ENCODE assay signal across 11 cellular contexts in genomic region chr20:10636326-10636818, GRCh38. TPM values are rescaled to one million over a fixed set of nuclear protein-coding genes. Genes with fewer than 3 reads are reported as not detected.
A peak's percentile ranks its signal among the peaks of the same experiment; 100 is the strongest.
DNase-seq lines count a peak whose midpoint lies in the region; ATAC-seq and TF ChIP-seq lines count a peak whose summit lies in the region.
"Had no signal": no experiment of that assay in that cellular context is flagged by ENCODE, and none has a peak within 500 bp of the region (broad histone marks: within the 10 kb centered on the region; RNA-seq: fewer than 3 reads in every experiment).

No MANE protein-coding gene starts in this region.

- H3K4me1 ChIP-seq in mammary epithelial cell (ENCODE audit: insufficient read depth, low read length) (peaks cover 57% of the 10 kb centered on the region), gastrocnemius medialis (peaks cover 17 to 25% of the 10 kb centered on the region in 2 donors)

- H4K20me1 ChIP-seq in mammary epithelial cell (ENCODE audit: insufficient read depth, low read length): no peaks in the 10 kb centered on the region

- H3K27me3 ChIP-seq in mammary epithelial cell (ENCODE audit: insufficient read depth, low read length) (no peaks in the 10 kb centered on the region), gastrocnemius medialis (no peaks in the 10 kb centered on the region)

- no TSS peak for BruUV-seq in mammary epithelial cell (replicated peaks; lab: Mats Ljungman, UMichigan)

- in situ Hi-C loops in mammary epithelial cell (cut with MboI; ENCODE audit: low sequenced_read_pairs in 2 of 2): loop anchor here (25.0 kb wide), 2 partner anchors 174 to 649 kb away; no protein-coding TSS in a partner anchor
- in situ Hi-C loops in gastrocnemius medialis (cut with MboI; ENCODE audit: low sequenced_read_pairs in 4 of 4): no loop called here

- H3K9ac ChIP-seq in mammary epithelial cell (ENCODE audit: insufficient read depth, low read length): no peak overlapping the region

- H2AFZ ChIP-seq in mammary epithelial cell (ENCODE audit: low read depth, low read length): no peak overlapping the region

- WGBS in mammary epithelial cell (ENCODE audit: low coverage, missing lambda C conversion rate): 38% methylated on average over 5 of the region's 5 CpGs

- no peak for TF ChIP-seq POLR2A in gastrocnemius medialis (IDR thresholded peaks at IDR 0.05)

- intact Hi-C loops in mammary epithelial cell (cut with micrococcal nuclease): loop anchor here (2.0 to 10.0 kb wide), 2 partner anchors 168 to 542 kb away; no protein-coding TSS in a partner anchor
- intact Hi-C loops in left ventricle myocardium superior (cut with micrococcal nuclease): no loop called here
- intact Hi-C loops in gastrocnemius medialis (cut with DNase I; ENCODE audit: low total_unique reads): no loop called here

- CTCF ChIA-PET in mammary epithelial cell (lab: Charles Lee; ENCODE audit: low non-redundant PET): no interaction called here

- peak; percentile 67 for ATAC-seq in left ventricle myocardium superior
- ATAC-seq in gastrocnemius medialis: peak; percentile 51 to 53
- ATAC-seq in GM19467 (IDR thresholded peaks at IDR 0.05; ENCODE audit: unreplicated experiment): no peak

- H3K79me2 ChIP-seq in mammary epithelial cell (ENCODE audit: insufficient read depth, low read length): peaks cover 29% of the 10 kb centered on the region

- peak in 1 of 2 donors; percentile 20 for TF ChIP-seq CTCF in mammary epithelial cell (conservative IDR thresholded peaks at IDR 0.05 in 1 of 2, IDR thresholded peaks at IDR 0.05 in 1 of 2; ENCODE audit: extremely low read depth in 1 of 2, insufficient read depth in 1 of 2, low read depth in 1 of 2, low read length in 2 of 2)
- TF ChIP-seq CTCF in gastrocnemius medialis (IDR thresholded peaks at IDR 0.05 in 4 of 5, conservative IDR thresholded peaks at IDR 0.05 in 1 of 5): no peak

- H3K4me3 ChIP-seq in mammary epithelial cell (replicated peaks in 1 of 3; ENCODE audit: insufficient read depth in 1 of 3, low read depth in 2 of 3, low read length in 3 of 3) (no peak overlapping the region), gastrocnemius medialis (no peak overlapping the region)

- H3K4me2 ChIP-seq in mammary epithelial cell (ENCODE audit: insufficient read depth, low read depth, low read length): no peak overlapping the region

- H3K9me3 ChIP-seq in mammary epithelial cell (replicated peaks; ENCODE audit: insufficient read depth, low read length) (no peaks in the 10 kb centered on the region), gastrocnemius medialis (no peaks in the 10 kb centered on the region)

- DNase-seq in H4 (ENCODE audit: low spot score): peak; percentile 39
- peak; percentile 31 for DNase-seq in mammary epithelial cell
- no peak for DNase-seq in left ventricle myocardium superior
- no peak for DNase-seq in gastrocnemius medialis
- no peak for DNase-seq in NCI-H1105 (lab: John Stamatoyannopoulos, UW)
- DNase-seq in activated naive CD4-positive, alpha-beta T cell treated with anti-CD3 and anti-CD28 coated beads, Interleukin-2, amount 50 U/mL, for 16 hours: no peak
- DNase-seq in NCI-H524 treated with DMSO at 0.1 percent for 48 hours (lab: John Stamatoyannopoulos, UW): no peak
- DNase-seq: activated gamma-delta T cell treated with Interleukin-2 at 50 U/mL for 16 hours; CD4-positive, alpha-beta memory T cell; naive B cell had no signal

- H3K27ac ChIP-seq in mammary epithelial cell (ENCODE audit: insufficient read depth, low read depth, low read length): peak overlapping the region; percentile 50
- H3K27ac ChIP-seq in gastrocnemius medialis: peak overlapping the region; percentile 37 to 66 (median 62)

- peaks cover 30% of the 10 kb centered on the region for H3K36me3 ChIP-seq in mammary epithelial cell (ENCODE audit: insufficient read depth, low read length)
- H3K36me3 ChIP-seq in gastrocnemius medialis: peaks cover 0 to 6% of the 10 kb centered on the region in 2 donors

- dilution Hi-C loops in mammary epithelial cell (cut with HindIII; ENCODE audit: low sequenced_read_pairs): loop anchor here (5.0 kb wide), 1 partner anchor 89 kb away; no protein-coding TSS in a partner anchor

RNA-seq across cellular contexts. Expression of gene JAG1, which starts 37.4 kb away (rescaled TPM):
- total RNA-seq in H4 (2014; rRNA removed; shearing (Covaris generic)): 8.4 and 9.9 TPM in 2 replicates
- total RNA-seq in mammary epithelial cell (100 to 1,000 TPM; 244 to 283 TPM), left ventricle myocardium superior (17.0 TPM), gastrocnemius medialis (10 to 100 TPM; 10.3 to 19.6 (median 13.2) TPM)
- polyA plus RNA-seq in mammary epithelial cell: 54.7 TPM
- 300 TPM for polyA minus RNA-seq in mammary epithelial cell

Comparison
In these comparisons a context has a peak if more than half of its experiments do, and no peak if none do; other contexts are left out.
1. DNase-seq: peak in H4 (single experiment) and mammary epithelial cell (single experiment); none in left ventricle myocardium superior (single experiment), gastrocnemius medialis (0 of 2), NCI-H1105 (single experiment), activated naive CD4-positive, alpha-beta T cell treated with anti-CD3 and anti-CD28 coated beads, Interleukin-2, amount 50 U/mL, for 16 hours (single experiment) and NCI-H524 treated with DMSO at 0.1 percent for 48 hours (single experiment).
2. RNA of gene JAG1, which starts 37.4 kb away (total RNA-seq): 244 to 283 TPM in mammary epithelial cell; 17.0 TPM in left ventricle myocardium superior (single experiment), 10.3 to 19.6 TPM in gastrocnemius medialis and 8.4 to 9.9 TPM in H4; every median in the first group is over 10 times any median in the second.
3. in situ Hi-C loops: an anchor here in mammary epithelial cell (25.0 kb wide); none called in gastrocnemius medialis.